ENCODE assay signal across 25 cellular contexts in genomic region chr17:28117304-28117703, GRCh38.
DNase-seq lines count a peak whose midpoint lies in the region; ATAC-seq, FAIRE-seq and TF ChIP-seq lines count a peak whose summit lies in the region.
"Had no signal": no experiment of that assay in that cellular context is flagged by ENCODE, and none has a peak within 500 bp of the region (broad histone marks: within the 10 kb centered on the region; RNA-seq: fewer than 3 reads in every experiment).

No MANE protein-coding gene starts in this region.

- DNase-seq in GM12878 (ENCODE audit: low read depth, low spot score) (no peak), osteoblast (ENCODE audit: insufficient read length, low spot score, missing footprints) (peak; percentile 10), midbrain (lab: John Stamatoyannopoulos, UW) (no peak), medulla oblongata (ENCODE audit: extremely low spot score) (no peak)
- DNase-seq in stimulated activated CD4-positive, alpha-beta T cell treated with anti-CD3 and anti-CD28 coated beads, Interleukin-4, amount 100 ng/mL, for 1 hour: no peak
- no peak for DNase-seq in activated CD4-positive, alpha-beta T cell treated with anti-CD3 and anti-CD28 coated beads, Interleukin-2, amount 10 ng/mL, durations not matched to agents 7 days and 5 days
- DNase-seq: Calu3, DMS79 treated with DMSO at 0.1 percent for 48 hours, GM23248, H9, HFFc6, KG1, NCI-H1092 treated with DMSO at 0.1 percent for 48 hours, NCI-H1436, NCI-H187 treated with DMSO at 0.1 percent for 48 hours, NCI-H2107, NCI-H524 treated with DMSO at 0.1 percent for 48 hours, NCI-H774, PC-9, SJCRH30 had no signal

- CTCF ChIA-PET in HEK293 (lab: Yijun Ruan, JAX): interaction anchor here (0.6 kb wide), 1 partner anchor 12 kb away, joined by 3 read pairs; no protein-coding TSS in a partner anchor
- CTCF ChIA-PET in GM12878 (lab: Yijun Ruan, JAX): interaction anchor here (1.1 to 2.3 kb wide), 4 partner anchors 9 to 312 kb away, joined by 3 to 4 read pairs (median 3); no protein-coding TSS in a partner anchor
- CTCF ChIA-PET in activated CD4-positive, alpha-beta T cell treated with anti-CD3 and anti-CD28 coated beads, Interleukin-2, amount 10 ng/mL, durations not matched to agents 7 days and 5 days (lab: Charles Lee): interaction anchor here (0.6 kb wide), 1 partner anchor 151 kb away, joined by 3 read pairs; no protein-coding TSS in a partner anchor

- H3K36me3 Mint-ChIP-seq in activated CD4-positive, alpha-beta T cell treated with anti-CD3 and anti-CD28 coated beads, Interleukin-2, amount 10 ng/mL, durations not matched to agents 7 days and 5 days (ENCODE audit: low read depth): peaks cover 8% of the 10 kb centered on the region

- no peak for TF ChIP-seq EP300 in GM12878 (IDR thresholded peaks at IDR 0.05; ENCODE audit: borderline replicate concordance in 1 of 2, control insufficient read depth in 1 of 2, low read depth in 2 of 2, low read length in 2 of 2)

- intact Hi-C loops in GM12878 (cut with micrococcal nuclease; ENCODE audit: unreplicated experiment): loop anchor here (5.0 kb wide), 1 partner anchor 70 kb away; no protein-coding TSS in a partner anchor

- peaks cover 0 to 15% (median 6%) of the 10 kb centered on the region in 11 experiments; a peak in 8 of 22 replicates for H3K9me3 ChIP-seq in BLaER1 treated with 17β-estradiol and CSF1 and Interleukin-3, amounts not matched to agents 10 nM and 100 nM (replicated peaks in 1 of 11)
- no peaks in the 10 kb centered on the region for H3K9me3 ChIP-seq in HEK293 (ENCODE audit: control insufficient read depth, insufficient read depth, low read depth, low read length)
- no peaks in the 10 kb centered on the region; the same call in 1 of the 3 replicates for H3K9me3 ChIP-seq in GM12878 (replicated peaks; ENCODE audit: control insufficient read depth, insufficient read depth, low read length)
- H3K9me3 ChIP-seq in osteoblast (ENCODE audit: low read depth, low read length): no peaks in the 10 kb centered on the region
- H3K9me3 ChIP-seq: SJCRH30 had no signal

- no peak for TF ChIP-seq POLR2A in GM12878 (IDR thresholded peaks at IDR 0.05; ENCODE audit: low read depth, low read length)

- no peak overlapping the region for H3K4me3 ChIP-seq in BLaER1 treated with 17β-estradiol and CSF1 and Interleukin-3, amounts not matched to agents 10 nM and 100 nM
- H3K4me3 ChIP-seq in HEK293 (ENCODE audit: low read depth, low read length) (no peak overlapping the region), GM12878 (no peak overlapping the region), osteoblast (ENCODE audit: insufficient read depth, low read length) (no peak overlapping the region)
- H3K4me3 ChIP-seq: GM23248, PC-9, SJCRH30 had no signal

- TF ChIP-seq RAD21 in GM12878 (IDR thresholded peaks at IDR 0.05; ENCODE audit: insufficient read depth, low read depth, low read length): no peak

- in situ Hi-C loops in GM12878 (cut with MboI): no loop called here

- peak overlapping the region in 9 of 11 experiments; percentile 18 to 89 (median 54); a peak in 13 of 22 replicates for H3K4me2 ChIP-seq in BLaER1 treated with 17β-estradiol and CSF1 and Interleukin-3, amounts not matched to agents 10 nM and 100 nM
- H3K4me2 ChIP-seq in GM12878 (ENCODE audit: control insufficient read depth, insufficient read depth): no peak overlapping the region
- no peak overlapping the region for H3K4me2 ChIP-seq in osteoblast (ENCODE audit: insufficient read depth, low read length)
- H3K4me2 ChIP-seq: PC-9 had no signal

- no peak overlapping the region for H3K4me3 Mint-ChIP-seq in activated CD4-positive, alpha-beta T cell treated with anti-CD3 and anti-CD28 coated beads, Interleukin-2, amount 10 ng/mL, durations not matched to agents 7 days and 5 days
- H3K4me3 Mint-ChIP-seq: H9 had no signal

- SMC1A ChIA-PET in GM12878 (lab: Charles Lee; ENCODE audit: uncharacterized antibody, unreplicated experiment): interaction anchor here (0.6 kb wide), 1 partner anchor 67 kb away, joined by 3 read pairs; no protein-coding TSS in a partner anchor

- H3K27ac ChIP-seq in BLaER1 treated with 17β-estradiol and CSF1 and Interleukin-3, amounts not matched to agents 10 nM and 100 nM: no peak overlapping the region
- H3K27ac ChIP-seq in HEK293 (ENCODE audit: extremely low read depth, low read depth, low read length): no peak overlapping the region
- no peak overlapping the region for H3K27ac ChIP-seq in GM12878 (ENCODE audit: control insufficient read depth, insufficient read depth)
- no peak overlapping the region for H3K27ac ChIP-seq in osteoblast (ENCODE audit: low read depth, low read length)
- H3K27ac ChIP-seq: GM23248, PC-9, SJCRH30 had no signal

- ATAC-seq in GM12878: no peak
- ATAC-seq: Right ventricle myocardium inferior, SK-N-SH treated with all-trans-retinoic acid at 6 μM for 48 hours had no signal

- peaks cover 12 to 47% (median 27%) of the 10 kb centered on the region in 10 experiments for H3K4me1 ChIP-seq in BLaER1 treated with 17β-estradiol and CSF1 and Interleukin-3, amounts not matched to agents 10 nM and 100 nM
- H3K4me1 ChIP-seq in HEK293 (ENCODE audit: control insufficient read depth, insufficient read depth, low read length): peaks cover 8% of the 10 kb centered on the region
- H3K4me1 ChIP-seq in GM12878 (ENCODE audit: control insufficient read depth, insufficient read depth, low read length): peaks cover 8% of the 10 kb centered on the region
- peaks cover 4% of the 10 kb centered on the region for H3K4me1 ChIP-seq in osteoblast (ENCODE audit: insufficient read depth, low read length)

- no peaks in the 10 kb centered on the region for H3K79me2 ChIP-seq in GM12878 (ENCODE audit: control insufficient read depth, insufficient read depth, low read length)
- H3K79me2 ChIP-seq in osteoblast (ENCODE audit: insufficient read depth, low read length): peaks cover 53% of the 10 kb centered on the region

- no peak overlapping the region for H2AFZ ChIP-seq in GM12878 (ENCODE audit: control insufficient read depth, low read depth, low read length)
- no peak overlapping the region for H2AFZ ChIP-seq in osteoblast (ENCODE audit: low read length)
- H2AFZ ChIP-seq: GM23248, PC-9 had no signal

- peak; percentile 70 for FAIRE-seq in GM12878 (lab: Jason Lieb, UNC)

- peaks cover 0 to 6% (median 0%) of the 10 kb centered on the region in 11 experiments; a peak in 6 of 22 replicates for H4K20me1 ChIP-seq in BLaER1 treated with 17β-estradiol and CSF1 and Interleukin-3, amounts not matched to agents 10 nM and 100 nM
- H4K20me1 ChIP-seq in GM12878 (ENCODE audit: control insufficient read depth, insufficient read depth): no peaks in the 10 kb centered on the region
- no peaks in the 10 kb centered on the region for H4K20me1 ChIP-seq in osteoblast (ENCODE audit: insufficient read depth, low read length)

- RAD21 ChIA-PET in GM12878 (lab: Charles Lee; ENCODE audit: unreplicated experiment): no interaction called here

- POLR2A ChIA-PET in HEK293 (lab: Yijun Ruan, JAX): no interaction called here
- POLR2A ChIA-PET in GM12878 (lab: Charles Lee): no interaction called here
- POLR2A ChIA-PET in activated CD4-positive, alpha-beta T cell treated with anti-CD3 and anti-CD28 coated beads, Interleukin-2, amount 10 ng/mL, durations not matched to agents 7 days and 5 days (lab: Charles Lee): no interaction called here

- no peaks in the 10 kb centered on the region for H3K27me3 ChIP-seq in BLaER1 treated with 17β-estradiol and CSF1 and Interleukin-3, amounts not matched to agents 10 nM and 100 nM
- H3K27me3 ChIP-seq in GM12878 (replicated peaks in 1 of 2; ENCODE audit: control insufficient read depth in 2 of 2, insufficient read depth in 2 of 2, low read length in 1 of 2): no peaks in the 10 kb centered on the region
- no peaks in the 10 kb centered on the region for H3K27me3 ChIP-seq in osteoblast (ENCODE audit: insufficient read depth, low read length)
- H3K27me3 ChIP-seq: SJCRH30 had no signal

- peaks cover 31% of the 10 kb centered on the region for H3K4me1 Mint-ChIP-seq in activated CD4-positive, alpha-beta T cell treated with anti-CD3 and anti-CD28 coated beads, Interleukin-2, amount 10 ng/mL, durations not matched to agents 7 days and 5 days

- H3K36me3 ChIP-seq in BLaER1 treated with 17β-estradiol and CSF1 and Interleukin-3, amounts not matched to agents 10 nM and 100 nM: peaks cover 0 to 20% (median 6%) of the 10 kb centered on the region in 11 experiments; a peak in 17 of 22 replicates
- H3K36me3 ChIP-seq in HEK293 (ENCODE audit: control insufficient read depth in 2 of 2, insufficient read depth in 1 of 2, low read length in 2 of 2) (no peaks in the 10 kb centered on the region), GM12878 (ENCODE audit: control insufficient read depth in 2 of 2, insufficient read depth in 2 of 2, low read length in 1 of 2) (0 out of 4 replicates have a peak, but pooled peaks cover 0 to 3% of the 10 kb centered on the region in 2 experiments), osteoblast (ENCODE audit: insufficient read depth, low read length) (no peaks in the 10 kb centered on the region)

- H3K27me3 Mint-ChIP-seq in activated CD4-positive, alpha-beta T cell treated with anti-CD3 and anti-CD28 coated beads, Interleukin-2, amount 10 ng/mL, durations not matched to agents 7 days and 5 days: no peaks in the 10 kb centered on the region

- TF ChIP-seq CTCF in HEK293 (tag by site-specific recombination; IDR thresholded peaks at IDR 0.05): no peak
- TF ChIP-seq CTCF in GM12878 (IDR thresholded peaks at IDR 0.05 in 2 of 3, conservative IDR thresholded peaks at IDR 0.05 in 1 of 3; ENCODE audit: control insufficient read depth in 2 of 3, extremely low read depth in 1 of 3, insufficient read depth in 1 of 3, low read depth in 3 of 3, low read length in 3 of 3): no peak
- TF ChIP-seq CTCF in osteoblast (IDR thresholded peaks at IDR 0.05; ENCODE audit: extremely low read depth, low read depth, low read length): no peak

- no peak overlapping the region for H3K9ac ChIP-seq in BLaER1 treated with 17β-estradiol and CSF1 and Interleukin-3, amounts not matched to agents 10 nM and 100 nM
- no peak overlapping the region for H3K9ac ChIP-seq in GM12878 (ENCODE audit: control insufficient read depth, insufficient read depth, low read length)
- H3K9ac ChIP-seq: GM23248 had no signal

- BruUV-seq in GM12878 (replicated peaks; lab: Mats Ljungman, UMichigan): no TSS peak

- H3K9me3 Mint-ChIP-seq in activated CD4-positive, alpha-beta T cell treated with anti-CD3 and anti-CD28 coated beads, Interleukin-2, amount 10 ng/mL, durations not matched to agents 7 days and 5 days: no peaks in the 10 kb centered on the region
- H3K9me3 Mint-ChIP-seq: CD14-positive monocyte, H9, HFFc6 had no signal

- no peak overlapping the region for H3K27ac Mint-ChIP-seq in activated CD4-positive, alpha-beta T cell treated with anti-CD3 and anti-CD28 coated beads, Interleukin-2, amount 10 ng/mL, durations not matched to agents 7 days and 5 days
- H3K27ac Mint-ChIP-seq: HFFc6 had no signal

Comparison
In these comparisons a context has a peak if more than half of its experiments do, and no peak if none do; other contexts are left out.
1. H3K4me2 ChIP-seq: peak in BLaER1 treated with 17β-estradiol and CSF1 and Interleukin-3, amounts not matched to agents 10 nM and 100 nM (9 of 11); none in GM12878 (single experiment) and osteoblast (single experiment).